Comparison of ENCODE assay signal across 19 cellular contexts in the genomic region with DNA sequence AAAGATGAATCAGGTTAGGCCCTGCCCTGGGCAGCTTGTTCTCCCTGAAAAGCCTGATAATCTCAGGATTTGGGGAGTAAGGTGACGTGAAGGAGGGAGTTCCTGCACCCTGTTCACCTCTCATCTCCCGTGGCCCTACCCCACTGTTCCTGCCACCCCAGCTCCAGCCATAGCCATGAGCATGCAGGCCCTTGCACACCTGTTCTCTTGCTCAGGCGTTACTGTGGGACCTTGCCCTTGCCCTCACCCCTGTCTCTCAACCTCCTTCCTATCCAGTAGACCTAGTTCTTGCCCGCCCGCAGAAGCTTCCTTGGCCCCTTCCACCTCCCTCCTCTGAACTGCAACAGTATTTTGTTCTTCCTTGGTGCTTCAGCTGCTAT. TPM values are rescaled to one million over a fixed set of nuclear protein-coding genes. Genes with fewer than 3 reads are reported as not detected.
DNase-seq lines count a peak whose midpoint lies in the region; ATAC-seq lines count a peak whose summit lies in the region.
"Had no signal": no experiment of that assay in that cellular context is flagged by ENCODE, and none has a peak within 500 bp of the region (broad histone marks: within the 10 kb centered on the region; RNA-seq: fewer than 3 reads in every experiment).

No MANE protein-coding gene starts in this region.

- no peaks in the 10 kb centered on the region for H3K9me3 ChIP-seq in esophagus (ENCODE audit: control insufficient read depth in 2 of 2, insufficient read depth in 1 of 2, low read depth in 1 of 2, low read length in 1 of 2)
- H3K9me3 ChIP-seq: adrenal gland had no signal

- in situ Hi-C loops in KBM-7 (cut with MboI; ENCODE audit: low pct_unique_long_range_greater_than_20kb, low sequenced_read_pairs), result no loop called here

- peaks cover 0 to 25% of the 10 kb centered on the region in 2 donors for H3K36me3 ChIP-seq in esophagus (ENCODE audit: control insufficient read depth in 2 of 2, insufficient read depth in 2 of 2, low read length in 1 of 2)
- H3K36me3 ChIP-seq: adrenal gland had no signal

- no peaks in the 10 kb centered on the region for H3K36me3 Mint-ChIP-seq in T-helper 2 cell treated with Interferon-gamma antibody and Interleukin-4, amounts not matched to agents 5 μg/mL and 100 μg/mL, for 36 hours (ENCODE audit: low read depth)
- H3K36me3 Mint-ChIP-seq in naive thymus-derived CD8-positive, alpha-beta T cell, result no peaks in the 10 kb centered on the region

- H3K4me3 Mint-ChIP-seq in T-helper 2 cell treated with Interferon-gamma antibody and Interleukin-4, amounts not matched to agents 5 μg/mL and 100 μg/mL, for 36 hours, result peak overlapping the region; percentile 0
- peak overlapping the region in 7 of 10 donors; percentile 5 to 76 (median 37) for H3K4me3 Mint-ChIP-seq in naive thymus-derived CD8-positive, alpha-beta T cell

- WGBS in esophagus, 2 donors, result 64 to 86% methylated on average over 5 of the region's 5 CpGs

- H3K27ac ChIP-seq in esophagus (ENCODE audit: low read depth in 2 of 2, low read length in 1 of 2), result peak overlapping the region; percentile 32 to 89
- H3K27ac ChIP-seq: HL-60, KMS-11 had no signal

- H3K9me3 Mint-ChIP-seq in T-helper 2 cell treated with Interferon-gamma antibody and Interleukin-4, amounts not matched to agents 5 μg/mL and 100 μg/mL, for 36 hours, result no peaks in the 10 kb centered on the region
- H3K9me3 Mint-ChIP-seq in naive thymus-derived CD8-positive, alpha-beta T cell, result no peaks in the 10 kb centered on the region
- H3K9me3 Mint-ChIP-seq: activated CD4-positive, alpha-beta T cell treated with anti-CD3 and anti-CD28 coated beads, Interleukin-2, amount 10 ng/mL, durations not matched to agents 24 days and 14 days; activated T-cell treated with anti-CD3 and anti-CD28 coated beads, Interleukin-2, amount 50 U/mL, for 24 hours; nephron had no signal

- peaks cover 5% of the 10 kb centered on the region for H3K4me1 Mint-ChIP-seq in T-helper 2 cell treated with Interferon-gamma antibody and Interleukin-4, amounts not matched to agents 5 μg/mL and 100 μg/mL, for 36 hours (ENCODE audit: low read depth)
- peaks cover 0 to 15% (median 7%) of the 10 kb centered on the region in 4 donors for H3K4me1 Mint-ChIP-seq in naive thymus-derived CD8-positive, alpha-beta T cell

- H3K27me3 ChIP-seq in esophagus (ENCODE audit: control insufficient read depth in 1 of 2, insufficient read depth in 2 of 2, low read length in 2 of 2), result no peaks in the 10 kb centered on the region
- H3K27me3 ChIP-seq: adrenal gland had no signal

- no peak overlapping the region for H3K4me3 ChIP-seq in esophagus (ENCODE audit: low read depth in 1 of 2, low read length in 2 of 2)
- H3K4me3 ChIP-seq: adrenal gland had no signal

- no peaks in the 10 kb centered on the region for H3K27me3 Mint-ChIP-seq in T-helper 2 cell treated with Interferon-gamma antibody and Interleukin-4, amounts not matched to agents 5 μg/mL and 100 μg/mL, for 36 hours (ENCODE audit: low read depth)
- peaks cover 0 to 3% (median 0%) of the 10 kb centered on the region in 5 donors for H3K27me3 Mint-ChIP-seq in naive thymus-derived CD8-positive, alpha-beta T cell

- peaks cover 13 to 44% of the 10 kb centered on the region in 2 donors for H3K4me1 ChIP-seq in esophagus (ENCODE audit: control insufficient read depth in 2 of 2, insufficient read depth in 2 of 2, low read length in 1 of 2)

- POLR2A ChIA-PET in naive thymus-derived CD8-positive, alpha-beta T cell (lab: Charles Lee), result no interaction called here

- no peak for ATAC-seq in naive thymus-derived CD8-positive, alpha-beta T cell

- no peak overlapping the region for H3K27ac Mint-ChIP-seq in T-helper 2 cell treated with Interferon-gamma antibody and Interleukin-4, amounts not matched to agents 5 μg/mL and 100 μg/mL, for 36 hours
- peak overlapping the region in 8 of 10 donors; percentile 4 to 80 (median 32) for H3K27ac Mint-ChIP-seq in naive thymus-derived CD8-positive, alpha-beta T cell
- H3K27ac Mint-ChIP-seq: activated CD4-positive, alpha-beta T cell treated with anti-CD3 and anti-CD28 coated beads, Interleukin-2, amount 10 ng/mL, durations not matched to agents 24 days and 14 days; activated T-cell treated with anti-CD3 and anti-CD28 coated beads, Interleukin-2, amount 50 U/mL, for 24 hours; nephron had no signal

- no peak for DNase-seq in T-helper 2 cell treated with Interferon-gamma antibody and Interleukin-4, amounts not matched to agents 5 μg/mL and 100 μg/mL, for 36 hours (ENCODE audit: low spot score)
- no peak for DNase-seq in T-helper 2 cell
- no peak for DNase-seq in naive thymus-derived CD8-positive, alpha-beta T cell
- peak; percentile 40 for DNase-seq in ureter (ENCODE audit: low spot score)
- no peak for DNase-seq in NCI-H2171 treated with DMSO at 0.1 percent for 48 hours (lab: John Stamatoyannopoulos, UW)
- no peak for DNase-seq in COLO668 (lab: John Stamatoyannopoulos, UW; ENCODE audit: unreplicated experiment)
- no peak for DNase-seq in KBM-7
- DNase-seq: activated CD4-positive, alpha-beta T cell treated with anti-CD3 and anti-CD28 coated beads, Interleukin-2, amount 10 ng/mL, durations not matched to agents 24 days and 14 days; activated T-cell treated with anti-CD3 and anti-CD28 coated beads, Interleukin-2, amount 50 U/mL, for 24 hours; COR-L47; NCI-H1105 treated with DMSO at 0.1 percent for 48 hours; NCI-H2227 treated with DMSO at 0.1 percent for 48 hours; SIG-M5; stimulated activated CD4-positive, alpha-beta T cell treated with anti-CD3 and anti-CD28 coated beads, Interleukin-4, amount 100 ng/mL, for 4 hours had no signal

RNA-seq across cellular contexts. Expression of a gene that starts 15.0 kb away (rescaled TPM):
- polyA plus RNA-seq in esophagus, result 10 to 100 TPM; 23.9 to 34.8 TPM
- not detected for total RNA-seq in naive thymus-derived CD8-positive, alpha-beta T cell
- not detected for polyA plus RNA-seq in naive thymus-derived CD8-positive, alpha-beta T cell
- total RNA-seq in ureter, result 79.5 TPM

Comparison
In these comparisons a context has a peak if more than half of its experiments do, and no peak if none do; other contexts are left out.
1. RNA of a gene that starts 15.0 kb away (total RNA-seq): 79.5 TPM in ureter (single experiment); not detected in naive thymus-derived CD8-positive, alpha-beta T cell; every median in the first group is over 10 times any median in the second.